In genomic region chr1:1833916-1834325, GRCh38 we compare ENCODE assay signal across 1 cellular context.
TF ChIP-seq lines count a peak whose summit lies in the region.

No MANE protein-coding gene starts in this region.

TF ChIP-seq in GM23338, 12 proteins besides CTCF, POLR2A, EP300 and RAD21 (continued from another document):
- TF ChIP-seq ZNF462 (CRISPR knock-in tag; IDR thresholded peaks at IDR 0.05), result no peak
- TF ChIP-seq CREB1 (CRISPR knock-in tag; IDR thresholded peaks at IDR 0.05; ENCODE audit: low read depth), result no peak
- TF ChIP-seq EZH2phosphoT487 (IDR thresholded peaks at IDR 0.05; ENCODE audit: unreplicated experiment), result no peak
- TF ChIP-seq POLR2AphosphoS5 (IDR thresholded peaks at IDR 0.05; ENCODE audit: low read depth), result no peak
- TF ChIP-seq ETS1 (IDR thresholded peaks at IDR 0.05), result no peak
- TF ChIP-seq JUNB (IDR thresholded peaks at IDR 0.05; ENCODE audit: unreplicated experiment), result no peak
- no peak for TF ChIP-seq EZH2 (IDR thresholded peaks at IDR 0.05; ENCODE audit: low read depth, unreplicated experiment)
